Comparison of ENCODE assay signal across 15 cellular contexts in the genomic region with DNA sequence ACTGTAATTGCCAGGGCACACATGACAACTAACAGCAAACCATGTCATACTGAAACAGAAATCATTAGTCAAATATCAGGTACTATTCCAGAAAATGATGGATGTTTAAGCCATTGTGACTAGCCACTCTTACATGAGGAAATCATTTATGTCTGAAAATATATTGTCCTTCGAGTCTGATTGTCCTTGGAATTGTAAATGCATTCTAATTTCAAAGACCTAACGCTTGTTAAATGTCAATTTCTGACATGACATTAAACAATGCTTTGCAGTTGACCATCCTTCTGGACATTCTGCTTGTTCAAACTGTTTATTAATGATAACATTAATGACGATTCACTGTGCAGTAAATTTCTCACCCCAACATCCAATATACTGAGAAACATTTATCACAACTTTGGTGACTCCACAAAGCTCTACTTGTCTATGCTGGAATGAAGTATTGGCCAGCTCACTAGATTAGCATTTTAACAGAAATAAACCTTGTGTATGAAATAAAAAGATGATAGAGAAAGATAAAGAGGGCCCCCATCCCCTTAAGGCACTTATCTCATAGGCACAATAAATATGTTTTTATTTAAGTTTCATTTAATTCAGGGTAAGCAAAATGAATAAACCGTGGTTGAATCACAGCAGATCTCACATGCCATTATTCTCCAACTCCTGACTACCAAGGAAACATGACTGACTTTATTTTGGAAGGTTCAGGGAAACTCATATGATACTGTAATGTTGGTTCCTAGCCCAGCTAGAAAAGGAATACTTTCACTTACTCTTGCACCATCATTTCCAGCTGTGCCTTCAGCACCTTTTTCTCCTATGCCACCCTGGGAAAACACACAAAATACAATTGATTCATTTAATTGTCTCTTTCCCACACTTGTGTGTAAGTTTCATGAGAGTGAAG.
"Had no signal": no experiment of that assay in that cellular context is flagged by ENCODE, and none has a peak within 500 bp of the region (broad histone marks: within the 10 kb centered on the region; RNA-seq: fewer than 3 reads in every experiment).

No MANE protein-coding gene starts in this region.

- H3K27me3 Mint-ChIP-seq: activated naive CD8-positive, alpha-beta T cell treated with anti-CD3 and anti-CD28 coated beads, Interleukin-2, amount 50 U/mL, for 24 hours; stimulated activated naive CD8-positive, alpha-beta T cell treated with anti-CD3 and anti-CD28 coated beads, Interleukin-15, Interleukin-2, amounts not matched to agents 100 ng/mL and 50 ng/mL, for 24 hours had no signal

- H3K27ac ChIP-seq: heart left ventricle, pancreas, spleen, thoracic aorta, upper lobe of right lung had no signal

- H3K36me3 ChIP-seq: pancreas had no signal

- H3K27ac Mint-ChIP-seq: activated naive CD4-positive, alpha-beta T cell treated with anti-CD3 and anti-CD28 coated beads for 36 hours; activated naive CD8-positive, alpha-beta T cell treated with anti-CD3 and anti-CD28 coated beads, Interleukin-2, amount 50 U/mL, for 24 hours; activated T-helper 2 cell treated with anti-CD3 and anti-CD28 coated beads, Interferon-gamma antibody, Interleukin-2, Interleukin-4, amounts not matched to agents 10 μg/mL and 5 μg/mL and 100 μg/mL, durations not matched to agents 14 hours and 24 hours and 36 hours; stimulated activated naive CD8-positive, alpha-beta T cell treated with anti-CD3 and anti-CD28 coated beads, Interleukin-15, Interleukin-2, amounts not matched to agents 100 ng/mL and 50 ng/mL, for 24 hours; T-helper 2 cell treated with Interferon-gamma antibody and Interleukin-4, amounts not matched to agents 5 μg/mL and 100 μg/mL, for 36 hours had no signal

- H3K4me1 Mint-ChIP-seq: activated naive CD8-positive, alpha-beta T cell treated with anti-CD3 and anti-CD28 coated beads, Interleukin-2, amount 50 U/mL, for 24 hours had no signal

- ATAC-seq: activated naive CD8-positive, alpha-beta T cell treated with anti-CD3 and anti-CD28 coated beads, Interleukin-2, amount 50 U/mL, for 24 hours; heart left ventricle; pancreas; sciatic nerve; upper lobe of right lung had no signal

- H3K9me3 Mint-ChIP-seq: activated naive CD4-positive, alpha-beta T cell treated with anti-CD3 and anti-CD28 coated beads for 36 hours; activated naive CD8-positive, alpha-beta T cell treated with anti-CD3 and anti-CD28 coated beads, Interleukin-2, amount 50 U/mL, for 24 hours; activated T-helper 2 cell treated with anti-CD3 and anti-CD28 coated beads, Interferon-gamma antibody, Interleukin-2, Interleukin-4, amounts not matched to agents 10 μg/mL and 5 μg/mL and 100 μg/mL, durations not matched to agents 14 hours and 24 hours and 36 hours; stimulated activated naive CD8-positive, alpha-beta T cell treated with anti-CD3 and anti-CD28 coated beads, Interleukin-15, Interleukin-2, amounts not matched to agents 100 ng/mL and 50 ng/mL, for 24 hours; T-helper 2 cell treated with Interferon-gamma antibody and Interleukin-4, amounts not matched to agents 5 μg/mL and 100 μg/mL, for 36 hours had no signal

- H3K27me3 ChIP-seq: ascending aorta, heart left ventricle, pancreas, spleen, upper lobe of right lung had no signal

- H3K4me1 ChIP-seq: heart left ventricle, spleen, upper lobe of right lung had no signal

- H3K4me3 Mint-ChIP-seq: activated naive CD4-positive, alpha-beta T cell treated with anti-CD3 and anti-CD28 coated beads for 36 hours; activated naive CD8-positive, alpha-beta T cell treated with anti-CD3 and anti-CD28 coated beads, Interleukin-2, amount 50 U/mL, for 24 hours; stimulated activated naive CD8-positive, alpha-beta T cell treated with anti-CD3 and anti-CD28 coated beads, Interleukin-15, Interleukin-2, amounts not matched to agents 100 ng/mL and 50 ng/mL, for 24 hours; T-helper 2 cell treated with Interferon-gamma antibody and Interleukin-4, amounts not matched to agents 5 μg/mL and 100 μg/mL, for 36 hours had no signal

- H3K9me3 ChIP-seq: ascending aorta, heart left ventricle, spleen, thoracic aorta, upper lobe of right lung had no signal

- DNase-seq: activated naive CD4-positive, alpha-beta T cell treated with anti-CD3 and anti-CD28 coated beads for 36 hours; activated naive CD8-positive, alpha-beta T cell treated with anti-CD3 and anti-CD28 coated beads, Interleukin-2, amount 50 U/mL, for 24 hours; activated T-cell treated with anti-CD3 and anti-CD28 coated beads, Interleukin-2, amount 50 U/mL, for 1 hour; erythroblast; heart left ventricle; pancreas; spleen; upper lobe of right lung had no signal

- H3K4me3 ChIP-seq: ascending aorta, heart left ventricle, lung, pancreas, spleen, thoracic aorta, upper lobe of right lung had no signal
